Comparison of ENCODE assay signal across 8 cellular contexts in the genomic region with DNA sequence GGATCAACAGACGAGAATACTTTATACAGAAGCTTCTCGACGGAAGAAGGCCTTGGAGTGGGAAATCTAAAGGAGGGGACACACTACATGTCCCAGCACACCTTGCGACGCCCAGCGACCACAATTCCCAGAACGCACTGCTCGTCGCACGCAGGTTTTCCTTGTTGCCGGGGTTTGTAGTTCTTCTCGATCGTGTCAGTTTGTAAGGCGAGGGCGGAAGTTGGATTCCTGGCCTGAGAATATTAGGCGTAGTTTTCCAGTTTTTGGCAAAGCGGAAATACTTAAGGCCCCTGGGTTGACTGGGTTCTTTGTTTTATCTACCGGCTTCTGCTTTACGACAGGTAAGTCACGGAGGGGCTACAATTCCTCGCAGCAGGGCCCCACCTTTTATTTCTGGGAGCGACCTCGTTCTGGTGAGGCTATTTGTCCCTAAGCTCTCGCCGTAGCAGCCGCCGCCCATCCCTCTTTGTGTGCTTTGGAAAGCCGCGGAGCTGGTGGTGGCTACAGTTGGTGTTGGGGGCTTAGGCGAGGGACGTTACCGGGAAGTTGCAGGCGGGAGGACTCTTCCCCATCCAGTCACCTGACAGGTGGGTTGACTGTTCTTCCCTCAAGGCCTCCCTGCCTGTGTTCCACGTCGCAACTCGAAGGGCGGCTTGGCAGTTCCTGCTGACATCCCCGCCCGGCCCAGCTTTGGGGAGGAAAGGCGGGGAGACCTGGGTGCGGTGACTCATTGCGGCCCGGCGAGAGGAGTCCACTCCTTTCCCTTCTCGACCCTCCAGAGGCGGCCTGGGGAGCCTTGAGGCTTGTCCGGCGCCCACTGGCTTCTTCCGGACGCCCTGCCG. TPM values are rescaled to one million over a fixed set of nuclear protein-coding genes. Genes with fewer than 3 reads are reported as not detected.
DNase-seq lines count a peak whose midpoint lies in the region; ATAC-seq lines count a peak whose summit lies in the region.

Gene DYNC1I2 (plus strand): TSS at position 183 of the 842 bp plus-strand sequence. CDS start 2,687 bp downstream, outside the sequence.

- peak; percentile 86 for ATAC-seq in GM19324 (IDR thresholded peaks at IDR 0.05; ENCODE audit: low FRiP score, unreplicated experiment)
- ATAC-seq in HG03520 (IDR thresholded peaks at IDR 0.05; ENCODE audit: unreplicated experiment) = peak; percentile 83
- ATAC-seq in left lobe of liver = peak; percentile 98

- H3K9me3 Mint-ChIP-seq in dendritic cell treated with granulocyte-macrophage colony-stimulating factor and Interleukin-4, amounts not matched to agents 40 ng/mL and 50 ng/mL, for 4 days = no peaks in the 10 kb centered on the region

- peaks cover 3% of the 10 kb centered on the region for H3K27me3 Mint-ChIP-seq in dendritic cell treated with granulocyte-macrophage colony-stimulating factor and Interleukin-4, amounts not matched to agents 40 ng/mL and 50 ng/mL, for 4 days

- DNase-seq in C1 segment of cervical spinal cord (lab: John Stamatoyannopoulos, UW) (peak; percentile 71 to 98 (median 95)), NCI-H69 (lab: John Stamatoyannopoulos, UW) (peak; percentile 93), left lobe of liver (ENCODE audit: low spot score) (peak; percentile 93)
- peak; percentile 53 to 76 for DNase-seq in activated CD4-positive, alpha-beta T cell treated with anti-CD3 and anti-CD28 coated beads, Interleukin-2, amount 50 U/mL, for 24 hours (ENCODE audit: low read depth in 1 of 2, low spot score in 1 of 2)
- peak; percentile 53 for DNase-seq in stimulated activated CD4-positive, alpha-beta T cell treated with anti-CD3 and anti-CD28 coated beads, Interleukin-2, amount 100 ng/mL, for 4 hours (ENCODE audit: low read depth)

- peaks cover 21% of the 10 kb centered on the region for H3K4me1 Mint-ChIP-seq in dendritic cell treated with granulocyte-macrophage colony-stimulating factor and Interleukin-4, amounts not matched to agents 40 ng/mL and 50 ng/mL, for 4 days (ENCODE audit: low read depth)

- H3K4me3 Mint-ChIP-seq in dendritic cell treated with granulocyte-macrophage colony-stimulating factor and Interleukin-4, amounts not matched to agents 40 ng/mL and 50 ng/mL, for 4 days = peak within 1 kb of the TSS; percentile 89

- H3K36me3 Mint-ChIP-seq in dendritic cell treated with granulocyte-macrophage colony-stimulating factor and Interleukin-4, amounts not matched to agents 40 ng/mL and 50 ng/mL, for 4 days (ENCODE audit: low read depth) = peaks cover 24% of the 10 kb centered on the region

- H3K27ac Mint-ChIP-seq in dendritic cell treated with granulocyte-macrophage colony-stimulating factor and Interleukin-4, amounts not matched to agents 40 ng/mL and 50 ng/mL, for 4 days = peak within 1 kb of the TSS; percentile 97

- intact Hi-C loops in dendritic cell treated with granulocyte-macrophage colony-stimulating factor and Interleukin-4, amounts not matched to agents 40 ng/mL and 50 ng/mL, for 4 days (cut with micrococcal nuclease) = loop anchor here (5.0 kb wide), 1 partner anchor 870 kb away; the partner anchor contains the start of gene PDK1

RNA-seq across cellular contexts. Expression of gene DYNC1I2, which starts in this region (rescaled TPM):
- total RNA-seq in left lobe of liver = 16.9 TPM

Comparison
In these comparisons a context has a peak if more than half of its experiments do, and no peak if none do; other contexts are left out.
1. Peak in every context shown above with its lines: DNase-seq and ATAC-seq.